Comparison of ENCODE assay signal across 1 cellular context in the genomic region with DNA sequence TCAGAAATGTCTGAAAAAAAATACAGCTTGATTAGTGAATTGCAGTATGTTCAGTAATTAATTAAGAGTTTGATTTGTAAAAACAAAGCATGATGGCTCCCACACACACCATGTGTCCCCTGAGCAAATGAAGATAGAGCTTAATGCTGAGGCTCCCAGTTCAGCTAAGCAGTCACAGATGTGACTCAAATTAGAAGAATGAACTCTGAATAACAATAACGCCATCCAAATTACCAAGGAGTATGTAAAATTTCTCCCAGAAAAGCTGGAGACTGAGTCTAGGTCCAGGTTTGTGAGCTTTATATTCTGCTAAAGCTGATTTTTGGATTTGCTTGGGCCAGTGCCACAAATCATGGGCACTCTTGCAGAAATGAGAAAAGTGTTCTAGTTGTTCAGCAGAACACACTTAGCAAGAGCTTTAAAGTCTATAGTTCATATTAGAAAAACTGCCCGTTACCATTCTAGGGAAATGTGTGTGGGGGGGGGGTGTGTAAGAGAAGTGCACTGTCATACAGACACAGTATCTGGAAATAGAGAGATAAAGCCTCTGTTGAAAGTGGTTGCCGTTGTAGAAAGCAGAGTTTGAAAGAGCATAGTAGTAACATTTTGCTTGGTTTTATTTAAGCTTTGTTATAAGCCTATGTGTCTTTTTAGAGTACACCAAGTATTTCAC.
TF ChIP-seq lines count a peak whose summit lies in the region.

No MANE protein-coding gene starts in this region.

TF ChIP-seq in K562, 482 proteins besides CTCF, POLR2A, EP300 and RAD21 (continued from another document and continues in another):
- TF ChIP-seq TEAD4 (IDR thresholded peaks at IDR 0.05; ENCODE audit: low read length) (peak; percentile 76), TEAD4 (CRISPR knock-in tag; IDR thresholded peaks at IDR 0.05; ENCODE audit: borderline replicate concordance) (no peak), TRIM24 (IDR thresholded peaks at IDR 0.05) (peak; percentile 62 to 77; a peak in 3 of 4 replicates), FOXM1 (IDR thresholded peaks at IDR 0.05; ENCODE audit: low read depth) (peak; percentile 67), FOXM1 (CRISPR knock-in tag; IDR thresholded peaks at IDR 0.05; ENCODE audit: low read depth) (no peak), ZNF140 (CRISPR knock-in tag; IDR thresholded peaks at IDR 0.05) (no peak), MYBL2 (IDR thresholded peaks at IDR 0.05; ENCODE audit: low read depth) (peak; percentile 52; the same call in 1 of the 2 replicates), MYBL2 (CRISPR knock-in tag; IDR thresholded peaks at IDR 0.05; ENCODE audit: borderline replicate concordance) (no peak), TAF7 (tag; IDR thresholded peaks at IDR 0.05) (no peak), HSF4 (CRISPR knock-in tag; IDR thresholded peaks at IDR 0.05; ENCODE audit: borderline replicate concordance) (no peak), FOSL1 (tag; conservative IDR thresholded peaks at IDR 0.05) (peak; percentile 26; the same call in 1 of the 2 replicates), CEBPG (CRISPR knock-in tag; IDR thresholded peaks at IDR 0.05) (no peak), CEBPG (tag; conservative IDR thresholded peaks at IDR 0.05 in 1 of 2, IDR thresholded peaks at IDR 0.05 in 1 of 2) (no peak), DPF2 (IDR thresholded peaks at IDR 0.05) (peak; percentile 95), NFE2L1 (tag; IDR thresholded peaks at IDR 0.05; ENCODE audit: borderline replicate concordance, low read depth) (peak; percentile 57; the same call in 1 of the 2 replicates), ZNF785 (CRISPR knock-in tag; IDR thresholded peaks at IDR 0.05) (no peak), NFIC (IDR thresholded peaks at IDR 0.05) (peak; percentile 56), MTA2 (IDR thresholded peaks at IDR 0.05; ENCODE audit: low read depth) (peak; percentile 60), PHF21A (IDR thresholded peaks at IDR 0.05; ENCODE audit: borderline replicate concordance, low read depth) (no peak), ILK (tag; IDR thresholded peaks at IDR 0.05; ENCODE audit: borderline replicate concordance, low read depth) (no peak), ARNT (IDR thresholded peaks at IDR 0.05) (peak in 1 of 2 experiments; percentile 42; a peak in 1 of 4 replicates), BRD9 (IDR thresholded peaks at IDR 0.05; ENCODE audit: low read depth, partially characterized antibody) (peak; percentile 69), PHF20 (IDR thresholded peaks at IDR 0.05; ENCODE audit: partially characterized antibody) (no peak), HNRNPH1 (optimal IDR thresholded peaks at IDR 0.05; ENCODE audit: low read depth, low read length) (no peak), RBM22 (IDR thresholded peaks at IDR 0.05; ENCODE audit: low read depth, low read length, poor library complexity, severe bottlenecking) (no peak), SRSF9 (IDR thresholded peaks at IDR 0.05; ENCODE audit: borderline replicate concordance, low read depth, low read length) (no peak), ATF3 (IDR thresholded peaks at IDR 0.05) (0 out of 2 replicates have a peak, but pooled peaks have one; percentile 12), ATF3 (CRISPR knock-in tag; conservative IDR thresholded peaks at IDR 0.05) (no peak), C11orf30 (IDR thresholded peaks at IDR 0.05; ENCODE audit: low read depth) (peak; percentile 91), SMAD2 (IDR thresholded peaks at IDR 0.05; ENCODE audit: low read depth, low read length) (no peak), ZNF24 (IDR thresholded peaks at IDR 0.05) (no peak), ZNF507 (tag; conservative IDR thresholded peaks at IDR 0.05) (no peak), ZBTB11 (CRISPR knock-in tag; IDR thresholded peaks at IDR 0.05) (peak in 1 of 3 experiments; percentile 22; a peak in 1 of 6 replicates), MIER1 (IDR thresholded peaks at IDR 0.05; ENCODE audit: low read depth) (0 out of 2 replicates have a peak, but pooled peaks have one; percentile 25), CREB1 (IDR thresholded peaks at IDR 0.05) (no peak), CREB1 (CRISPR knock-in tag; IDR thresholded peaks at IDR 0.05) (no peak), ZNF395 (CRISPR knock-in tag; IDR thresholded peaks at IDR 0.05) (peak; percentile 70; the same call in 1 of the 2 replicates), E2F5 (CRISPR knock-in tag; IDR thresholded peaks at IDR 0.05) (no peak), CTBP1 (IDR thresholded peaks at IDR 0.05; ENCODE audit: borderline replicate concordance) (no peak), FOXK1 (CRISPR knock-in tag; IDR thresholded peaks at IDR 0.05; ENCODE audit: borderline replicate concordance) (no peak), TCF3 (CRISPR knock-in tag; IDR thresholded peaks at IDR 0.05) (peak; percentile 65)
- TF ChIP-seq, protein P1, sequence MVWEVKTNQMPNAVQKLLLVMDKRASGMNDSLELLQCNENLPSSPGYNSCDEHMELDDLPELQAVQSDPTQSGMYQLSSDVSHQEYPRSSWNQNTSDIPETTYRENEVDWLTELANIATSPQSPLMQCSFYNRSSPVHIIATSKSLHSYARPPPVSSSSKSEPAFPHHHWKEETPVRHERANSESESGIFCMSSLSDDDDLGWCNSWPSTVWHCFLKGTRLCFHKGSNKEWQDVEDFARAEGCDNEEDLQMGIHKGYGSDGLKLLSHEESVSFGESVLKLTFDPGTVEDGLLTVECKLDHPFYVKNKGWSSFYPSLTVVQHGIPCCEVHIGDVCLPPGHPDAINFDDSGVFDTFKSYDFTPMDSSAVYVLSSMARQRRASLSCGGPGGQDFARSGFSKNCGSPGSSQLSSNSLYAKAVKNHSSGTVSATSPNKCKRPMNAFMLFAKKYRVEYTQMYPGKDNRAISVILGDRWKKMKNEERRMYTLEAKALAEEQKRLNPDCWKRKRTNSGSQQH (CRISPR knock-in tag; IDR thresholded peaks at IDR 0.05), result no peak
- TF ChIP-seq, protein P2, sequence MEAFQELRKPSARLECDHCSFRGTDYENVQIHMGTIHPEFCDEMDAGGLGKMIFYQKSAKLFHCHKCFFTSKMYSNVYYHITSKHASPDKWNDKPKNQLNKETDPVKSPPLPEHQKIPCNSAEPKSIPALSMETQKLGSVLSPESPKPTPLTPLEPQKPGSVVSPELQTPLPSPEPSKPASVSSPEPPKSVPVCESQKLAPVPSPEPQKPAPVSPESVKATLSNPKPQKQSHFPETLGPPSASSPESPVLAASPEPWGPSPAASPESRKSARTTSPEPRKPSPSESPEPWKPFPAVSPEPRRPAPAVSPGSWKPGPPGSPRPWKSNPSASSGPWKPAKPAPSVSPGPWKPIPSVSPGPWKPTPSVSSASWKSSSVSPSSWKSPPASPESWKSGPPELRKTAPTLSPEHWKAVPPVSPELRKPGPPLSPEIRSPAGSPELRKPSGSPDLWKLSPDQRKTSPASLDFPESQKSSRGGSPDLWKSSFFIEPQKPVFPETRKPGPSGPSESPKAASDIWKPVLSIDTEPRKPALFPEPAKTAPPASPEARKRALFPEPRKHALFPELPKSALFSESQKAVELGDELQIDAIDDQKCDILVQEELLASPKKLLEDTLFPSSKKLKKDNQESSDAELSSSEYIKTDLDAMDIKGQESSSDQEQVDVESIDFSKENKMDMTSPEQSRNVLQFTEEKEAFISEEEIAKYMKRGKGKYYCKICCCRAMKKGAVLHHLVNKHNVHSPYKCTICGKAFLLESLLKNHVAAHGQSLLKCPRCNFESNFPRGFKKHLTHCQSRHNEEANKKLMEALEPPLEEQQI (IDR thresholded peaks at IDR 0.05), result peak; percentile 57; the same call in 1 of the 2 replicates
- TF ChIP-seq, protein P3, sequence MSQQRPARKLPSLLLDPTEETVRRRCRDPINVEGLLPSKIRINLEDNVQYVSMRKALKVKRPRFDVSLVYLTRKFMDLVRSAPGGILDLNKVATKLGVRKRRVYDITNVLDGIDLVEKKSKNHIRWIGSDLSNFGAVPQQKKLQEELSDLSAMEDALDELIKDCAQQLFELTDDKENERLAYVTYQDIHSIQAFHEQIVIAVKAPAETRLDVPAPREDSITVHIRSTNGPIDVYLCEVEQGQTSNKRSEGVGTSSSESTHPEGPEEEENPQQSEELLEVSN (IDR thresholded peaks at IDR 0.05; ENCODE audit: borderline replicate concordance in 1 of 2, extremely low read depth in 1 of 2, insufficient read depth in 1 of 2, insufficient read length in 1 of 2, low read depth in 1 of 2, low read length in 1 of 2, poor library complexity in 1 of 2, severe bottlenecking in 1 of 2), result no peak
- TF ChIP-seq, protein P4, sequence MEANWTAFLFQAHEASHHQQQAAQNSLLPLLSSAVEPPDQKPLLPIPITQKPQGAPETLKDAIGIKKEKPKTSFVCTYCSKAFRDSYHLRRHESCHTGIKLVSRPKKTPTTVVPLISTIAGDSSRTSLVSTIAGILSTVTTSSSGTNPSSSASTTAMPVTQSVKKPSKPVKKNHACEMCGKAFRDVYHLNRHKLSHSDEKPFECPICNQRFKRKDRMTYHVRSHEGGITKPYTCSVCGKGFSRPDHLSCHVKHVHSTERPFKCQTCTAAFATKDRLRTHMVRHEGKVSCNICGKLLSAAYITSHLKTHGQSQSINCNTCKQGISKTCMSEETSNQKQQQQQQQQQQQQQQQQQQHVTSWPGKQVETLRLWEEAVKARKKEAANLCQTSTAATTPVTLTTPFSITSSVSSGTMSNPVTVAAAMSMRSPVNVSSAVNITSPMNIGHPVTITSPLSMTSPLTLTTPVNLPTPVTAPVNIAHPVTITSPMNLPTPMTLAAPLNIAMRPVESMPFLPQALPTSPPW (CRISPR knock-in tag; IDR thresholded peaks at IDR 0.05), result peak; percentile 87
